ENCODE assay signal across 1 cellular context in the genomic region with DNA sequence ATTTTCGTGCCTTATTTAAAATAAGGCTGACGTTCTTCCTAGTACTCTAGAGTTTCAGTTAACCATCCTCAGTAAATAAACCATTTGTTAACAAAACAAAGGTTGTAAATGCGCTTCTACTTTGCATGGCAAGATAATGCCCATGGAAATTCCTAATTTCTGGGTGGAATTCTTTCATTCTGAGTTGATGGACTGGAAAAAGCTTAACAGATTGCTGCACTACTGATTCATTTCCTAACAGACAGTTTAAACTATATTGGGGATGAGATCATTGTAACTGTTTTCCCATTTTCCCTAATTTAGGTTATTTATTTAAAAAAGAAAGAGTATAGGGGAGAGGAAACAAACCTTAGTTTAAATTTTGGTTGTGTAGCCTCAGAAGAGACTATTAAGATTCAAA.
TF ChIP-seq lines count a peak whose summit lies in the region.

No MANE protein-coding gene starts in this region.

TF ChIP-seq in GM23338, 12 proteins besides CTCF, POLR2A, EP300 and RAD21 (continued from another document):
- TF ChIP-seq, protein P1, sequence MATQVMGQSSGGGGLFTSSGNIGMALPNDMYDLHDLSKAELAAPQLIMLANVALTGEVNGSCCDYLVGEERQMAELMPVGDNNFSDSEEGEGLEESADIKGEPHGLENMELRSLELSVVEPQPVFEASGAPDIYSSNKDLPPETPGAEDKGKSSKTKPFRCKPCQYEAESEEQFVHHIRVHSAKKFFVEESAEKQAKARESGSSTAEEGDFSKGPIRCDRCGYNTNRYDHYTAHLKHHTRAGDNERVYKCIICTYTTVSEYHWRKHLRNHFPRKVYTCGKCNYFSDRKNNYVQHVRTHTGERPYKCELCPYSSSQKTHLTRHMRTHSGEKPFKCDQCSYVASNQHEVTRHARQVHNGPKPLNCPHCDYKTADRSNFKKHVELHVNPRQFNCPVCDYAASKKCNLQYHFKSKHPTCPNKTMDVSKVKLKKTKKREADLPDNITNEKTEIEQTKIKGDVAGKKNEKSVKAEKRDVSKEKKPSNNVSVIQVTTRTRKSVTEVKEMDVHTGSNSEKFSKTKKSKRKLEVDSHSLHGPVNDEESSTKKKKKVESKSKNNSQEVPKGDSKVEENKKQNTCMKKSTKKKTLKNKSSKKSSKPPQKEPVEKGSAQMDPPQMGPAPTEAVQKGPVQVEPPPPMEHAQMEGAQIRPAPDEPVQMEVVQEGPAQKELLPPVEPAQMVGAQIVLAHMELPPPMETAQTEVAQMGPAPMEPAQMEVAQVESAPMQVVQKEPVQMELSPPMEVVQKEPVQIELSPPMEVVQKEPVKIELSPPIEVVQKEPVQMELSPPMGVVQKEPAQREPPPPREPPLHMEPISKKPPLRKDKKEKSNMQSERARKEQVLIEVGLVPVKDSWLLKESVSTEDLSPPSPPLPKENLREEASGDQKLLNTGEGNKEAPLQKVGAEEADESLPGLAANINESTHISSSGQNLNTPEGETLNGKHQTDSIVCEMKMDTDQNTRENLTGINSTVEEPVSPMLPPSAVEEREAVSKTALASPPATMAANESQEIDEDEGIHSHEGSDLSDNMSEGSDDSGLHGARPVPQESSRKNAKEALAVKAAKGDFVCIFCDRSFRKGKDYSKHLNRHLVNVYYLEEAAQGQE (IDR thresholded peaks at IDR 0.05; ENCODE audit: unreplicated experiment): no peak
- TF ChIP-seq ZNF114 (CRISPR knock-in tag; IDR thresholded peaks at IDR 0.05) (no peak), EZH2phosphoT487 (IDR thresholded peaks at IDR 0.05; ENCODE audit: unreplicated experiment) (no peak), POLR2AphosphoS5 (IDR thresholded peaks at IDR 0.05; ENCODE audit: low read depth) (no peak), ZNF331 (CRISPR knock-in tag; IDR thresholded peaks at IDR 0.05; ENCODE audit: low read depth) (no peak)
- TF ChIP-seq, protein P2, sequence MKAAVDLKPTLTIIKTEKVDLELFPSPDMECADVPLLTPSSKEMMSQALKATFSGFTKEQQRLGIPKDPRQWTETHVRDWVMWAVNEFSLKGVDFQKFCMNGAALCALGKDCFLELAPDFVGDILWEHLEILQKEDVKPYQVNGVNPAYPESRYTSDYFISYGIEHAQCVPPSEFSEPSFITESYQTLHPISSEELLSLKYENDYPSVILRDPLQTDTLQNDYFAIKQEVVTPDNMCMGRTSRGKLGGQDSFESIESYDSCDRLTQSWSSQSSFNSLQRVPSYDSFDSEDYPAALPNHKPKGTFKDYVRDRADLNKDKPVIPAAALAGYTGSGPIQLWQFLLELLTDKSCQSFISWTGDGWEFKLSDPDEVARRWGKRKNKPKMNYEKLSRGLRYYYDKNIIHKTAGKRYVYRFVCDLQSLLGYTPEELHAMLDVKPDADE (IDR thresholded peaks at IDR 0.05): no peak
- TF ChIP-seq, protein P3, sequence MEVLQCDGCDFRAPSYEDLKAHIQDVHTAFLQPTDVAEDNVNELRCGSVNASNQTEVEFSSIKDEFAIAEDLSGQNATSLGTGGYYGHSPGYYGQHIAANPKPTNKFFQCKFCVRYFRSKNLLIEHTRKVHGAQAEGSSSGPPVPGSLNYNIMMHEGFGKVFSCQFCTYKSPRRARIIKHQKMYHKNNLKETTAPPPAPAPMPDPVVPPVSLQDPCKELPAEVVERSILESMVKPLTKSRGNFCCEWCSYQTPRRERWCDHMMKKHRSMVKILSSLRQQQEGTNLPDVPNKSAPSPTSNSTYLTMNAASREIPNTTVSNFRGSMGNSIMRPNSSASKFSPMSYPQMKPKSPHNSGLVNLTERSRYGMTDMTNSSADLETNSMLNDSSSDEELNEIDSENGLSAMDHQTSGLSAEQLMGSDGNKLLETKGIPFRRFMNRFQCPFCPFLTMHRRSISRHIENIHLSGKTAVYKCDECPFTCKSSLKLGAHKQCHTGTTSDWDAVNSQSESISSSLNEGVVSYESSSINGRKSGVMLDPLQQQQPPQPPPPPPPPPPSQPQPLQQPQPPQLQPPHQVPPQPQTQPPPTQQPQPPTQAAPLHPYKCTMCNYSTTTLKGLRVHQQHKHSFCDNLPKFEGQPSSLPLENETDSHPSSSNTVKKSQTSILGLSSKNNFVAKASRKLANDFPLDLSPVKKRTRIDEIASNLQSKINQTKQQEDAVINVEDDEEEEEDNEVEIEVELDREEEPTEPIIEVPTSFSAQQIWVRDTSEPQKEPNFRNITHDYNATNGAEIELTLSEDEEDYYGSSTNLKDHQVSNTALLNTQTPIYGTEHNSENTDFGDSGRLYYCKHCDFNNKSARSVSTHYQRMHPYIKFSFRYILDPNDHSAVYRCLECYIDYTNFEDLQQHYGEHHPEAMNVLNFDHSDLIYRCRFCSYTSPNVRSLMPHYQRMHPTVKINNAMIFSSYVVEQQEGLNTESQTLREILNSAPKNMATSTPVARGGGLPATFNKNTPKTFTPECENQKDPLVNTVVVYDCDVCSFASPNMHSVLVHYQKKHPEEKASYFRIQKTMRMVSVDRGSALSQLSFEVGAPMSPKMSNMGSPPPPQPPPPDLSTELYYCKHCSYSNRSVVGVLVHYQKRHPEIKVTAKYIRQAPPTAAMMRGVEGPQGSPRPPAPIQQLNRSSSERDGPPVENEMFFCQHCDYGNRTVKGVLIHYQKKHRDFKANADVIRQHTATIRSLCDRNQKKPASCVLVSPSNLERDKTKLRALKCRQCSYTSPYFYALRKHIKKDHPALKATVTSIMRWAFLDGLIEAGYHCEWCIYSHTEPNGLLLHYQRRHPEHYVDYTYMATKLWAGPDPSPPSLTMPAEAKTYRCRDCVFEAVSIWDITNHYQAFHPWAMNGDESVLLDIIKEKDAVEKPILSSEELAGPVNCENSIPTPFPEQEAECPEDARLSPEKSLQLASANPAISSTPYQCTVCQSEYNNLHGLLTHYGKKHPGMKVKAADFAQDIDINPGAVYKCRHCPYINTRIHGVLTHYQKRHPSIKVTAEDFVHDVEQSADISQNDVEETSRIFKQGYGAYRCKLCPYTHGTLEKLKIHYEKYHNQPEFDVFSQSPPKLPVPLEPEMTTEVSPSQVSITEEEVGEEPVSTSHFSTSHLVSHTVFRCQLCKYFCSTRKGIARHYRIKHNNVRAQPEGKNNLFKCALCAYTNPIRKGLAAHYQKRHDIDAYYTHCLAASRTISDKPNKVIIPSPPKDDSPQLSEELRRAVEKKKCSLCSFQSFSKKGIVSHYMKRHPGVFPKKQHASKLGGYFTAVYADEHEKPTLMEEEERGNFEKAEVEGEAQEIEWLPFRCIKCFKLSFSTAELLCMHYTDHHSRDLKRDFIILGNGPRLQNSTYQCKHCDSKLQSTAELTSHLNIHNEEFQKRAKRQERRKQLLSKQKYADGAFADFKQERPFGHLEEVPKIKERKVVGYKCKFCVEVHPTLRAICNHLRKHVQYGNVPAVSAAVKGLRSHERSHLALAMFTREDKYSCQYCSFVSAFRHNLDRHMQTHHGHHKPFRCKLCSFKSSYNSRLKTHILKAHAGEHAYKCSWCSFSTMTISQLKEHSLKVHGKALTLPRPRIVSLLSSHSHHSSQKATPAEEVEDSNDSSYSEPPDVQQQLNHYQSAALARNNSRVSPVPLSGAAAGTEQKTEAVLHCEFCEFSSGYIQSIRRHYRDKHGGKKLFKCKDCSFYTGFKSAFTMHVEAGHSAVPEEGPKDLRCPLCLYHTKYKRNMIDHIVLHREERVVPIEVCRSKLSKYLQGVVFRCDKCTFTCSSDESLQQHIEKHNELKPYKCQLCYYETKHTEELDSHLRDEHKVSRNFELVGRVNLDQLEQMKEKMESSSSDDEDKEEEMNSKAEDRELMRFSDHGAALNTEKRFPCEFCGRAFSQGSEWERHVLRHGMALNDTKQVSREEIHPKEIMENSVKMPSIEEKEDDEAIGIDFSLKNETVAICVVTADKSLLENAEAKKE (CRISPR knock-in tag; IDR thresholded peaks at IDR 0.05): no peak
